ENCODE assay signal across 18 cellular contexts in genomic region chr2:33084433-33084832, GRCh38.
"Had no signal": no experiment of that assay in that cellular context is flagged by ENCODE, and none has a peak within 500 bp of the region (broad histone marks: within the 10 kb centered on the region; RNA-seq: fewer than 3 reads in every experiment).

No MANE protein-coding gene starts in this region.

- DNase-seq: activated CD8-positive, alpha-beta memory T cell treated with anti-CD3 and anti-CD28 coated beads for 24 hours; activated CD8-positive, alpha-beta memory T cell treated with anti-CD3 and anti-CD28 coated beads, Interleukin-2, amount 50 U/mL, for 4 hours; activated naive CD4-positive, alpha-beta T cell; activated naive CD8-positive, alpha-beta T cell treated with anti-CD3 and anti-CD28 coated beads for 36 hours; activated T-cell treated with anti-CD3 and anti-CD28 coated beads, Interleukin-2, amount 50 U/mL, for 24 hours; heart left ventricle; islet precursor cell; left cardiac atrium; pancreas; right cardiac atrium; stimulated activated CD4-positive, alpha-beta T cell treated with anti-CD3 and anti-CD28 coated beads, Interleukin-4, amount 100 ng/mL, for 4 hours; stimulated activated naive CD8-positive, alpha-beta T cell treated with anti-CD3 and anti-CD28 coated beads, Interleukin-15, Interleukin-2, amounts not matched to agents 100 U/mL and 50 U/mL, for 24 hours; T-helper 9 cell had no signal

- H3K36me3 ChIP-seq: heart left ventricle, neutrophil, pancreas, tibial nerve had no signal

- H3K4me1 ChIP-seq: pancreas had no signal

- H3K27ac Mint-ChIP-seq: activated naive CD8-positive, alpha-beta T cell treated with anti-CD3 and anti-CD28 coated beads for 36 hours; activated T-cell treated with anti-CD3 and anti-CD28 coated beads, Interleukin-2, amount 50 U/mL, for 24 hours; activated T-helper 17 cell treated with anti-CD3 and anti-CD28 coated beads, Interleukin-2, amount 50 U/mL, for 72 hours; memory B cell; WTC11 had no signal

- H3K9me3 Mint-ChIP-seq: activated naive CD8-positive, alpha-beta T cell treated with anti-CD3 and anti-CD28 coated beads for 36 hours; activated T-cell treated with anti-CD3 and anti-CD28 coated beads, Interleukin-2, amount 50 U/mL, for 24 hours; WTC11 had no signal

- H3K4me3 ChIP-seq: heart left ventricle, pancreas, tibial nerve had no signal

- H3K4me3 Mint-ChIP-seq: activated naive CD8-positive, alpha-beta T cell treated with anti-CD3 and anti-CD28 coated beads for 36 hours; activated T-cell treated with anti-CD3 and anti-CD28 coated beads, Interleukin-2, amount 50 U/mL, for 24 hours; activated T-helper 17 cell treated with anti-CD3 and anti-CD28 coated beads, Interleukin-2, amount 50 U/mL, for 72 hours; memory B cell; WTC11 had no signal

- H3K27me3 ChIP-seq: heart left ventricle, neutrophil, pancreas, tibial nerve had no signal

- H3K9me3 ChIP-seq: heart left ventricle, neutrophil, pancreas, tibial nerve had no signal

- H3K27ac ChIP-seq: heart left ventricle, neutrophil, pancreas, tibial nerve had no signal

- H3K4me1 Mint-ChIP-seq: activated naive CD8-positive, alpha-beta T cell treated with anti-CD3 and anti-CD28 coated beads for 36 hours; activated T-helper 17 cell treated with anti-CD3 and anti-CD28 coated beads, Interleukin-2, amount 50 U/mL, for 72 hours had no signal

- H3K36me3 Mint-ChIP-seq: activated naive CD8-positive, alpha-beta T cell treated with anti-CD3 and anti-CD28 coated beads for 36 hours; memory B cell; WTC11 had no signal

- ATAC-seq: activated T-helper 17 cell treated with anti-CD3 and anti-CD28 coated beads, Interleukin-2, amount 50 U/mL, for 72 hours; heart left ventricle; left cardiac atrium; pancreas; right cardiac atrium; stimulated activated naive CD8-positive, alpha-beta T cell treated with anti-CD3 and anti-CD28 coated beads, Interleukin-15, Interleukin-2, amounts not matched to agents 100 U/mL and 50 U/mL, for 24 hours; WTC11 had no signal
